Comparison of ENCODE assay signal across 9 cellular contexts in genomic region chr15:49154359-49154758, GRCh38. TPM values are rescaled to one million over a fixed set of nuclear protein-coding genes. Genes with fewer than 3 reads are reported as not detected.
A peak's percentile ranks its signal among the peaks of the same experiment; 100 is the strongest.
DNase-seq lines count a peak whose midpoint lies in the region; ATAC-seq, FAIRE-seq and TF ChIP-seq lines count a peak whose summit lies in the region.
"Had no signal": no experiment of that assay in that cellular context is flagged by ENCODE, and none has a peak within 500 bp of the region (broad histone marks: within the 10 kb centered on the region; RNA-seq: fewer than 3 reads in every experiment).

No MANE protein-coding gene starts in this region.

- POLR2A ChIA-PET in activated CD4-positive, alpha-beta T cell treated with anti-CD3 and anti-CD28 coated beads for 36 hours (lab: Charles Lee) = interaction anchor here (0.6 to 1.7 kb wide), 2 partner anchors 15 to 108 kb away, joined by 3 to 25 read pairs; partner anchors contain the start of genes GALK2 and SECISBP2L

- H3K27me3 Mint-ChIP-seq in activated CD4-positive, alpha-beta T cell treated with anti-CD3 and anti-CD28 coated beads for 36 hours = no peaks in the 10 kb centered on the region
- no peaks in the 10 kb centered on the region for H3K27me3 Mint-ChIP-seq in activated naive CD8-positive, alpha-beta T cell

- no peak overlapping the region for H2AFZ ChIP-seq in keratinocyte (ENCODE audit: control insufficient read depth, low read length)

- no peak for ATAC-seq in activated CD4-positive, alpha-beta T cell treated with anti-CD3 and anti-CD28 coated beads for 36 hours
- no peak for ATAC-seq in thoracic aorta (ENCODE audit: insufficient number of reproducible peaks, low FRiP score, low read depth)
- no peak for ATAC-seq in GM21367 (IDR thresholded peaks at IDR 0.05; ENCODE audit: unreplicated experiment)

- H3K4me3 Mint-ChIP-seq in activated CD4-positive, alpha-beta T cell treated with anti-CD3 and anti-CD28 coated beads for 36 hours = peak overlapping the region; percentile 96
- peak overlapping the region; percentile 99 for H3K4me3 Mint-ChIP-seq in activated naive CD8-positive, alpha-beta T cell

- H3K9ac ChIP-seq in keratinocyte (ENCODE audit: control insufficient read depth, extremely low read depth, insufficient read depth, low read length) = peak overlapping the region; percentile 96

- H3K36me3 Mint-ChIP-seq in activated CD4-positive, alpha-beta T cell treated with anti-CD3 and anti-CD28 coated beads for 36 hours (ENCODE audit: low read depth) = peaks cover 3% of the 10 kb centered on the region
- peaks cover 3% of the 10 kb centered on the region for H3K36me3 Mint-ChIP-seq in activated naive CD8-positive, alpha-beta T cell

- FAIRE-seq in keratinocyte (lab: Jason Lieb, UNC) = no peak

- H3K27me3 ChIP-seq in keratinocyte (ENCODE audit: control insufficient read depth, extremely low read depth, insufficient read depth, low read length) = no peaks in the 10 kb centered on the region
- H3K27me3 ChIP-seq in thoracic aorta (replicated peaks; ENCODE audit: insufficient read depth) = no peaks in the 10 kb centered on the region

- peaks cover 8% of the 10 kb centered on the region for H4K20me1 ChIP-seq in keratinocyte (ENCODE audit: control insufficient read depth, extremely low read depth, insufficient read depth, low read length)

- no peaks in the 10 kb centered on the region for H3K36me3 ChIP-seq in keratinocyte (ENCODE audit: control insufficient read depth in 2 of 2, extremely low read depth in 1 of 2, insufficient read depth in 2 of 2, low read length in 2 of 2)
- H3K36me3 ChIP-seq in thoracic aorta = no peaks in the 10 kb centered on the region

- H3K27ac ChIP-seq in keratinocyte (ENCODE audit: control insufficient read depth, insufficient read depth, low read length) (peak overlapping the region; percentile 98), thoracic aorta (peak overlapping the region in 1 of 2 donors; percentile 78)

- H3K9me3 Mint-ChIP-seq in activated CD4-positive, alpha-beta T cell treated with anti-CD3 and anti-CD28 coated beads for 36 hours (ENCODE audit: low read depth) = no peaks in the 10 kb centered on the region
- no peaks in the 10 kb centered on the region for H3K9me3 Mint-ChIP-seq in activated naive CD8-positive, alpha-beta T cell (ENCODE audit: low read depth)

- intact Hi-C loops in activated CD4-positive, alpha-beta T cell treated with anti-CD3 and anti-CD28 coated beads for 36 hours (cut with DNase I, micrococcal nuclease) = loop anchor here (2.0 to 10.0 kb wide), 6 partner anchors 20 to 1752 kb away; partner anchors contain the start of genes CEP152 (in 1 of the 2) and USP8 (in 1 of the 2)

- H3K4me1 Mint-ChIP-seq in activated CD4-positive, alpha-beta T cell treated with anti-CD3 and anti-CD28 coated beads for 36 hours = peaks cover 42% of the 10 kb centered on the region
- H3K4me1 Mint-ChIP-seq in activated naive CD8-positive, alpha-beta T cell (ENCODE audit: low read depth) = peaks cover 70% of the 10 kb centered on the region

- CTCF ChIA-PET in activated CD4-positive, alpha-beta T cell treated with anti-CD3 and anti-CD28 coated beads for 36 hours (lab: Charles Lee) = interaction anchor here (0.7 to 2.4 kb wide), 2 partner anchors 9 to 1114 kb away, joined by 3 to 13 read pairs; no protein-coding TSS in a partner anchor

- peak overlapping the region; percentile 94 for H3K27ac Mint-ChIP-seq in activated CD4-positive, alpha-beta T cell treated with anti-CD3 and anti-CD28 coated beads for 36 hours
- peak overlapping the region; percentile 99 for H3K27ac Mint-ChIP-seq in activated naive CD8-positive, alpha-beta T cell

- H3K9me3 ChIP-seq in keratinocyte (ENCODE audit: control insufficient read depth, low read depth, low read length) (no peaks in the 10 kb centered on the region), thoracic aorta (no peaks in the 10 kb centered on the region)

- DNase-seq in activated CD4-positive, alpha-beta T cell treated with anti-CD3 and anti-CD28 coated beads for 36 hours = no peak
- no peak for DNase-seq in activated CD4-positive, alpha-beta T cell treated with anti-CD3 and anti-CD28 coated beads, Interleukin-2, amount 50 U/mL, for 48 hours
- DNase-seq in keratinocyte (ENCODE audit: low read depth, low spot score) (no peak), thoracic aorta (ENCODE audit: low spot score) (no peak), foreskin melanocyte (no peak)
- DNase-seq in activated CD8-positive, alpha-beta memory T cell treated with anti-CD3 and anti-CD28 coated beads, Interleukin-2, amount 50 U/mL, for 4 hours = no peak
- DNase-seq: COR-L47 had no signal

- peak overlapping the region; percentile 80 for H3K4me2 ChIP-seq in keratinocyte (ENCODE audit: control insufficient read depth, extremely low read depth, insufficient read depth, low read depth, low read length)

- TF ChIP-seq CTCF in keratinocyte (optimal IDR thresholded peaks at IDR 0.05 in 1 of 3, IDR thresholded peaks at IDR 0.05 in 1 of 3, conservative IDR thresholded peaks at IDR 0.05 in 1 of 3; ENCODE audit: extremely low read depth in 1 of 3, insufficient read depth in 2 of 3, low read length in 3 of 3) (no peak), thoracic aorta (IDR thresholded peaks at IDR 0.05) (no peak)

- peaks cover 73% of the 10 kb centered on the region for H3K79me2 ChIP-seq in keratinocyte (ENCODE audit: control insufficient read depth, insufficient read depth, low read length)

- H3K4me1 ChIP-seq in keratinocyte (ENCODE audit: control insufficient read depth, extremely low read depth, insufficient read depth, low read length) (peaks cover 11% of the 10 kb centered on the region), thoracic aorta (ENCODE audit: control insufficient read depth in 1 of 2, low read depth in 2 of 2) (peaks cover 33 to 35% of the 10 kb centered on the region in 2 donors)

- H3K4me3 ChIP-seq in keratinocyte (ENCODE audit: control insufficient read depth in 2 of 3, extremely low read depth in 1 of 3, insufficient read depth in 2 of 3, low read depth in 1 of 3, low read length in 3 of 3) (peak overlapping the region; percentile 86 to 96 (median 93)), thoracic aorta (peak overlapping the region; percentile 94)

- dilution Hi-C loops in keratinocyte (cut with MboI; ENCODE audit: extremely low pct_ligation_motif_present, low sequenced_read_pairs) = no loop called here

- H3K9me1 ChIP-seq in keratinocyte (ENCODE audit: control insufficient read depth, extremely low read depth, insufficient read depth, low read length) = no peaks in the 10 kb centered on the region

RNA-seq across cellular contexts. Expression of gene COPS2, which starts 1.0 kb away (rescaled TPM):
- 10 to 100 TPM; 82.6 to 95.9 TPM for total RNA-seq in activated CD4-positive, alpha-beta T cell treated with anti-CD3 and anti-CD28 coated beads for 36 hours
- polyA plus RNA-seq in keratinocyte = 51.3 to 114 TPM (median 52.7 TPM) in 3 replicates
- 150 TPM for polyA plus RNA-seq in keratinocyte (2011; ENCODE audit: low read depth)
- 49.1 and 109 TPM in 2 replicates for polyA plus RNA-seq in keratinocyte (2011; cell fraction: cytosol; rRNA removed)
- 29.2 and 39.9 TPM in 2 replicates for polyA plus RNA-seq in keratinocyte (2011; cell fraction: nucleus; rRNA removed)
- 68.1 and 69.4 TPM in 2 replicates for polyA plus RNA-seq in keratinocyte (2012; ENCODE audit: low replicate concordance)
- 10.5 to 62.8 TPM (median 23.2 TPM) in 3 replicates for polyA minus RNA-seq in keratinocyte
- 25.9 TPM for polyA minus RNA-seq in keratinocyte (2011; cell fraction: cytosol; rRNA and poly(A)+ RNA removed)
- polyA minus RNA-seq in keratinocyte (2011; cell fraction: nucleus; rRNA and poly(A)+ RNA removed) = 13.9 and 32.0 TPM in 2 replicates
- total RNA-seq in thoracic aorta = 10 to 100 TPM; 31.3 to 71.3 TPM

RNA-seq across cellular contexts. Expression of gene GALK2, which starts 15.7 kb away (rescaled TPM):
- total RNA-seq in activated CD4-positive, alpha-beta T cell treated with anti-CD3 and anti-CD28 coated beads for 36 hours = 10 to 100 TPM; 19.9 to 27.1 TPM
- 20.7 to 29.7 TPM (median 29.7 TPM) in 3 replicates for polyA plus RNA-seq in keratinocyte
- 14.3 TPM for polyA plus RNA-seq in keratinocyte (2011; ENCODE audit: low read depth)
- polyA plus RNA-seq in keratinocyte (2011; cell fraction: cytosol; rRNA removed) = 14.9 and 19.7 TPM in 2 replicates
- polyA plus RNA-seq in keratinocyte (2011; cell fraction: nucleus; rRNA removed) = 21.6 and 24.9 TPM in 2 replicates
- polyA plus RNA-seq in keratinocyte (2012; ENCODE audit: low replicate concordance) = 19.6 and 22.5 TPM in 2 replicates
- 16.0 to 35.2 TPM (median 29.2 TPM) in 3 replicates for polyA minus RNA-seq in keratinocyte
- polyA minus RNA-seq in keratinocyte (2011; cell fraction: cytosol; rRNA and poly(A)+ RNA removed) = 10.7 TPM
- 19.0 and 26.9 TPM in 2 replicates for polyA minus RNA-seq in keratinocyte (2011; cell fraction: nucleus; rRNA and poly(A)+ RNA removed)
- total RNA-seq in thoracic aorta = 10 to 100 TPM; 22.9 to 35.9 TPM
